Comparison of ENCODE assay signal across 11 cellular contexts in genomic region chr1:236067854-236068454, GRCh38. TPM values are rescaled to one million over a fixed set of nuclear protein-coding genes. Genes with fewer than 3 reads are reported as not detected.
DNase-seq lines count a peak whose midpoint lies in the region; FAIRE-seq and TF ChIP-seq lines count a peak whose summit lies in the region.
"Had no signal": no experiment of that assay in that cellular context is flagged by ENCODE, and none has a peak within 500 bp of the region (broad histone marks: within the 10 kb centered on the region; RNA-seq: fewer than 3 reads in every experiment).

No MANE protein-coding gene starts in this region.

- no peak overlapping the region for H3K9ac ChIP-seq in Karpas-422 (ENCODE audit: low read length)

- H3K36me3 ChIP-seq in right atrium auricular region: no peaks in the 10 kb centered on the region
- H3K36me3 ChIP-seq in PC-9 (ENCODE audit: low read depth): no peaks in the 10 kb centered on the region
- H3K36me3 ChIP-seq in Karpas-422 (ENCODE audit: insufficient read depth, low read length): no peaks in the 10 kb centered on the region

- peak overlapping the region; percentile 24 to 28 for H3K4me3 ChIP-seq in right atrium auricular region
- H3K4me3 ChIP-seq in skeletal muscle cell (ENCODE audit: low read depth, low read length): no peak overlapping the region
- no peak overlapping the region for H3K4me3 ChIP-seq in PC-9
- H3K4me3 ChIP-seq in Karpas-422 (ENCODE audit: low read length): no peak overlapping the region

- H3K9me2 ChIP-seq in PC-9 (ENCODE audit: insufficient read depth) (no peaks in the 10 kb centered on the region), Karpas-422 (replicated peaks; ENCODE audit: insufficient read depth, low read length) (no peaks in the 10 kb centered on the region)

- no TSS peak for BruUV-seq in PC-9 (replicated peaks; lab: Mats Ljungman, UMichigan)

- peaks cover 0 to 42% of the 10 kb centered on the region in 2 donors for H3K4me1 ChIP-seq in right atrium auricular region
- no peaks in the 10 kb centered on the region for H3K4me1 ChIP-seq in PC-9 (replicated peaks; ENCODE audit: insufficient read depth)
- H3K4me1 ChIP-seq in Karpas-422 (ENCODE audit: low read length): no peaks in the 10 kb centered on the region

- TF ChIP-seq CTCF in right atrium auricular region (IDR thresholded peaks at IDR 0.05) (no peak), PC-9 (conservative IDR thresholded peaks at IDR 0.05) (no peak), D721Med (IDR thresholded peaks at IDR 0.05; ENCODE audit: insufficient read depth, missing control alignments) (no peak)

- intact Hi-C loops in PC-9 (cut with micrococcal nuclease; ENCODE audit: unreplicated experiment): no loop called here

- POLR2A ChIA-PET in PC-9 (lab: Charles Lee; ENCODE audit: unreplicated experiment): no interaction called here

- CTCF ChIA-PET in PC-9 (lab: Charles Lee): no interaction called here

- no peaks in the 10 kb centered on the region for H3F3A ChIP-seq in PC-9 (ENCODE audit: insufficient read depth, low read depth)

- DNase-seq in NCI-H2227 (lab: John Stamatoyannopoulos, UW; ENCODE audit: unreplicated experiment) (peak; percentile 56), cerebellar cortex (ENCODE audit: low spot score) (peak; percentile 57), right atrium auricular region (ENCODE audit: low spot score) (no peak), skeletal muscle cell (ENCODE audit: low read depth) (peak; percentile 48), PC-9 (no peak), Karpas-422 (no peak), NCI-H1105 treated with DMSO at 0.1 percent for 48 hours (lab: John Stamatoyannopoulos, UW) (no peak), D721Med (ENCODE audit: insufficient read length, low spot score) (no peak)
- DNase-seq: activated naive CD8-positive, alpha-beta T cell treated with anti-CD3 and anti-CD28 coated beads, Interleukin-2, amount 50 U/mL, for 24 hours; NCI-H1092 treated with DMSO at 0.1 percent for 48 hours; trophoblast cell had no signal

- H2AFZ ChIP-seq in PC-9: no peak overlapping the region
- H2AFZ ChIP-seq in Karpas-422 (ENCODE audit: low read length): no peak overlapping the region

- H3K27me3 ChIP-seq in right atrium auricular region: no peaks in the 10 kb centered on the region
- H3K27me3 ChIP-seq in PC-9 (ENCODE audit: insufficient read depth, low read depth): no peaks in the 10 kb centered on the region
- no peaks in the 10 kb centered on the region for H3K27me3 ChIP-seq in Karpas-422 (ENCODE audit: low read length)

- H3K4me2 ChIP-seq in PC-9 (no peak overlapping the region), Karpas-422 (ENCODE audit: low read depth, low read length, poor library complexity, severe bottlenecking) (no peak overlapping the region)

- H4K20me1 ChIP-seq in PC-9 (ENCODE audit: insufficient read depth) (no peaks in the 10 kb centered on the region), Karpas-422 (ENCODE audit: insufficient read depth, low read depth, low read length) (no peaks in the 10 kb centered on the region)

- peak overlapping the region; percentile 99 for H3K27ac ChIP-seq in right atrium auricular region
- no peak overlapping the region for H3K27ac ChIP-seq in PC-9
- H3K27ac ChIP-seq in Karpas-422 (ENCODE audit: low read length): no peak overlapping the region

- H3K9me3 ChIP-seq in right atrium auricular region (peaks cover 0 to 18% of the 10 kb centered on the region in 2 donors), PC-9 (ENCODE audit: insufficient read depth, low read depth) (no peaks in the 10 kb centered on the region), Karpas-422 (ENCODE audit: low read length) (no peaks in the 10 kb centered on the region)

- H3K79me2 ChIP-seq in PC-9 (ENCODE audit: low read depth) (no peaks in the 10 kb centered on the region), Karpas-422 (ENCODE audit: low read length) (no peaks in the 10 kb centered on the region)

- no peak for FAIRE-seq in D721Med (lab: Jason Lieb, UNC)

RNA-seq across cellular contexts. Expression of gene NID1, which starts 3.1 kb away (rescaled TPM):
- total RNA-seq in right atrium auricular region: 100 to 1,000 TPM in 1 of 2 donors, 10 to 100 TPM in 1; 95.1 to 112 TPM
- not detected in 2 replicates for total RNA-seq in PC-9 (2021)
- total RNA-seq in Karpas-422 (2014; rRNA removed; shearing (Covaris generic); ENCODE audit: low replicate concordance): not detected in 2 replicates

Comparison
In these comparisons a context has a peak if more than half of its experiments do, and no peak if none do; other contexts are left out.
1. DNase-seq: peak in NCI-H2227 (single experiment), cerebellar cortex (single experiment) and skeletal muscle cell (single experiment); none in right atrium auricular region (single experiment), PC-9 (0 of 2), Karpas-422 (single experiment), NCI-H1105 treated with DMSO at 0.1 percent for 48 hours (single experiment) and D721Med (single experiment).
2. H3K27ac ChIP-seq: peak in right atrium auricular region (2 of 2); none in PC-9 (single experiment) and Karpas-422 (single experiment).
3. H3K4me3 ChIP-seq: peak in right atrium auricular region (2 of 2); none in skeletal muscle cell (single experiment), PC-9 (single experiment) and Karpas-422 (single experiment).
4. RNA of gene NID1, which starts 3.1 kb away (total RNA-seq): 95.1 to 112 TPM in right atrium auricular region; not detected in PC-9 and not detected in Karpas-422; every median in the first group is over 10 times any median in the second.